ENCODE assay signal across 18 cellular contexts in genomic region chr20:63778857-63779256, GRCh38.
"Had no signal": no experiment of that assay in that cellular context is flagged by ENCODE, and none has a peak within 500 bp of the region (broad histone marks: within the 10 kb centered on the region; RNA-seq: fewer than 3 reads in every experiment).

No MANE protein-coding gene starts in this region.

- H3K27ac ChIP-seq: adrenal gland, cardiac muscle cell, colonic mucosa, esophagus squamous epithelium, prostate gland, tibial artery had no signal

- H3K36me3 ChIP-seq: adrenal gland, cardiac muscle cell, colonic mucosa, esophagus squamous epithelium, prostate gland, tibial artery had no signal

- H3K9me3 ChIP-seq: adrenal gland, colonic mucosa, esophagus squamous epithelium, prostate gland, tibial artery had no signal

- DNase-seq: activated CD4-positive, alpha-beta memory T cell treated with anti-CD3 and anti-CD28 coated beads for 36 hours; activated CD4-positive, alpha-beta T cell treated with anti-CD3 and anti-CD28 coated beads for 1 hour; activated CD8-positive, alpha-beta memory T cell treated with anti-CD3 and anti-CD28 coated beads, Interleukin-2, amount 10 ng/mL, durations not matched to agents 7 days and 5 days; activated T-cell treated with anti-CD3 and anti-CD28 coated beads, Interleukin-2, amount 50 U/mL, for 24 hours; adrenal gland; colonic mucosa; esophagus squamous epithelium; hippocampal formation; kidney glomerular epithelial cell; mesenchymal stem cell; nephron progenitor cell; small intestine; stimulated activated CD4-positive, alpha-beta T cell treated with anti-CD3 and anti-CD28 coated beads, Interleukin-4, amount 100 ng/mL, for 24 hours; stimulated activated naive CD4-positive, alpha-beta T cell; T-helper 9 cell; tibial artery had no signal

- H3K4me3 ChIP-seq: adrenal gland, cardiac muscle cell, colonic mucosa, esophagus squamous epithelium, prostate gland, tibial artery had no signal

- H3K27me3 ChIP-seq: adrenal gland, cardiac muscle cell, colonic mucosa had no signal

- H3K4me1 ChIP-seq: colonic mucosa, prostate gland had no signal
